ENCODE assay signal across 7 cellular contexts in the genomic region with DNA sequence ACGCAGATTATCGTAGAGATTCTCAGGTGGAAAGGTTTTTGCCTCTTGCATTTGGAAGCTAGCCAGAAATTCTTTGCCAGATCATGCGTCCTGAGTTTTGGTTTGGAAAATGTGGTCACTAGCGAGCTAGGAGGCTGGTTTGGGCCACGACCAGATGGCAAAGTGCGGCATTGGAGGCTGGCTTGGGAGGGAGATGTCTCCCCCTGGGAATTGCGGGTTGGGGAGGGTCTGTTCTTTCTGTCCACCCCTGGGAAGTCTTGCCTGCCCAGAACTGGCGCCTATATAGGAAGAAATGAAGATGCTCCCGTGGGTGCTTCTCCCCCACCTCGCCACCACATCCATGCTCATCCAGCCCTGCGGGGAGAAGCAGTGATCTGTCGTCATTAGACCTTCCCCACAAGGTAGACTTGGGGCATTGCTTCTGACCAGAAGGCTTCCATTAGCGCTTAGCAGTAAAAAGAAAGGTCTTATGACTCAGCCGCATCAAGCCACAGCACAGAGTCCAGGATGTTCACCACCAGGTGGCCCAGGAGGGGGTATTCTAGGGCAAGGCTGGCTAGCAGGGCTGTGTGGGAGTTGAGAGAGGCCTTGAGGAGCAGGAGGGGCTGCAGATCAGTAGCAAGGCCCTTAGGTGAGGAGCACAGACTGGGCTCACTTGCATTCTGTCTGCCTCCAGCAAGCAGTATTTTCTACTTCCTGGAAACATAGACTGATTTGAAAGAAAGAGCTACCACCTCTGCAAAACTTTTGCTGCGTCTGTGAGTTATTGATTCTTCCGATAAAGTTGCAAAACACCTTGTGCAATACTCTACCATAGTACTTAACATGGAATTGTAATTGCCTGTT. TPM values are rescaled to one million over a fixed set of nuclear protein-coding genes. Genes with fewer than 3 reads are reported as not detected.
DNase-seq lines count a peak whose midpoint lies in the region; ATAC-seq and TF ChIP-seq lines count a peak whose summit lies in the region.

No MANE protein-coding gene starts in this region.

- DNase-seq in SHP77 treated with DMSO at 0.1 percent for 48 hours (lab: John Stamatoyannopoulos, UW) (peak; percentile 28), glomerular visceral epithelial cell (ENCODE audit: extremely low spot score) (peak; percentile 95)
- peak; percentile 78 for DNase-seq in activated T-helper 2 cell treated with anti-CD3 and anti-CD28 coated beads, Interferon-gamma antibody, Interleukin-2, Interleukin-4, amounts not matched to agents 10 μg/mL and 5 μg/mL and 100 μg/mL, durations not matched to agents 14 hours and 24 hours and 36 hours (ENCODE audit: low spot score)
- DNase-seq in stimulated activated CD4-positive, alpha-beta T cell treated with anti-CD3 and anti-CD28 coated beads, Interleukin-12 subunit alpha, Interleukin-12 subunit beta, amount 100 ng/mL, for 4 hours = peak; percentile 64

- peaks cover 53% of the 10 kb centered on the region for H3K4me1 Mint-ChIP-seq in activated T-helper 2 cell treated with anti-CD3 and anti-CD28 coated beads, Interferon-gamma antibody, Interleukin-2, Interleukin-4, amounts not matched to agents 10 μg/mL and 5 μg/mL and 100 μg/mL, durations not matched to agents 14 hours and 24 hours and 36 hours (ENCODE audit: low read depth)

- TF ChIP-seq CTCF in GM12874 (IDR thresholded peaks at IDR 0.05; ENCODE audit: insufficient read depth, low read depth, low read length) = peak; percentile 67

- H3K9me3 Mint-ChIP-seq in activated T-helper 2 cell treated with anti-CD3 and anti-CD28 coated beads, Interferon-gamma antibody, Interleukin-2, Interleukin-4, amounts not matched to agents 10 μg/mL and 5 μg/mL and 100 μg/mL, durations not matched to agents 14 hours and 24 hours and 36 hours = no peaks in the 10 kb centered on the region

- ATAC-seq in HG02884 (IDR thresholded peaks at IDR 0.05; ENCODE audit: unreplicated experiment) (peak; percentile 23), HG03571 (IDR thresholded peaks at IDR 0.05; ENCODE audit: unreplicated experiment) (no peak)

- H3K27ac Mint-ChIP-seq in activated T-helper 2 cell treated with anti-CD3 and anti-CD28 coated beads, Interferon-gamma antibody, Interleukin-2, Interleukin-4, amounts not matched to agents 10 μg/mL and 5 μg/mL and 100 μg/mL, durations not matched to agents 14 hours and 24 hours and 36 hours = peak overlapping the region; percentile 91

- H3K36me3 Mint-ChIP-seq in activated T-helper 2 cell treated with anti-CD3 and anti-CD28 coated beads, Interferon-gamma antibody, Interleukin-2, Interleukin-4, amounts not matched to agents 10 μg/mL and 5 μg/mL and 100 μg/mL, durations not matched to agents 14 hours and 24 hours and 36 hours (ENCODE audit: low read depth) = peaks cover 25% of the 10 kb centered on the region

- H3K4me3 Mint-ChIP-seq in activated T-helper 2 cell treated with anti-CD3 and anti-CD28 coated beads, Interferon-gamma antibody, Interleukin-2, Interleukin-4, amounts not matched to agents 10 μg/mL and 5 μg/mL and 100 μg/mL, durations not matched to agents 14 hours and 24 hours and 36 hours (ENCODE audit: low read depth) = peak overlapping the region; percentile 73

- no peaks in the 10 kb centered on the region for H3K27me3 Mint-ChIP-seq in activated T-helper 2 cell treated with anti-CD3 and anti-CD28 coated beads, Interferon-gamma antibody, Interleukin-2, Interleukin-4, amounts not matched to agents 10 μg/mL and 5 μg/mL and 100 μg/mL, durations not matched to agents 14 hours and 24 hours and 36 hours (ENCODE audit: low read depth)

- intact Hi-C loops in activated T-helper 2 cell treated with anti-CD3 and anti-CD28 coated beads, Interferon-gamma antibody, Interleukin-2, Interleukin-4, amounts not matched to agents 10 μg/mL and 5 μg/mL and 100 μg/mL, durations not matched to agents 14 hours and 24 hours and 36 hours (cut with micrococcal nuclease) = loop anchor here (1.0 to 5.0 kb wide), 4 partner anchors 25 to 313 kb away; partner anchors contain the start of genes KHDRBS1 and LCK

RNA-seq across cellular contexts. Expression of gene PTP4A2, which starts 1.5 kb away (rescaled TPM):
- 313 and 334 TPM in 2 replicates for total RNA-seq in activated T-helper 2 cell treated with anti-CD3 and anti-CD28 coated beads, Interferon-gamma antibody, Interleukin-2, Interleukin-4, amounts not matched to agents 10 μg/mL and 5 μg/mL and 100 μg/mL, durations not matched to agents 14 hours and 24 hours and 36 hours

Comparison
In these comparisons a context has a peak if more than half of its experiments do, and no peak if none do; other contexts are left out.
1. DNase-seq: peak in every context shown above with its lines; median percentile 95 in glomerular visceral epithelial cell; 78 in activated T-helper 2 cell treated with anti-CD3 and anti-CD28 coated beads, Interferon-gamma antibody, Interleukin-2, Interleukin-4, amounts not matched to agents 10 μg/mL and 5 μg/mL and 100 μg/mL, durations not matched to agents 14 hours and 24 hours and 36 hours; 64 in stimulated activated CD4-positive, alpha-beta T cell treated with anti-CD3 and anti-CD28 coated beads, Interleukin-12 subunit alpha, Interleukin-12 subunit beta, amount 100 ng/mL, for 4 hours; 28 in SHP77 treated with DMSO at 0.1 percent for 48 hours.